ENCODE assay signal across 8 cellular contexts in the genomic region with DNA sequence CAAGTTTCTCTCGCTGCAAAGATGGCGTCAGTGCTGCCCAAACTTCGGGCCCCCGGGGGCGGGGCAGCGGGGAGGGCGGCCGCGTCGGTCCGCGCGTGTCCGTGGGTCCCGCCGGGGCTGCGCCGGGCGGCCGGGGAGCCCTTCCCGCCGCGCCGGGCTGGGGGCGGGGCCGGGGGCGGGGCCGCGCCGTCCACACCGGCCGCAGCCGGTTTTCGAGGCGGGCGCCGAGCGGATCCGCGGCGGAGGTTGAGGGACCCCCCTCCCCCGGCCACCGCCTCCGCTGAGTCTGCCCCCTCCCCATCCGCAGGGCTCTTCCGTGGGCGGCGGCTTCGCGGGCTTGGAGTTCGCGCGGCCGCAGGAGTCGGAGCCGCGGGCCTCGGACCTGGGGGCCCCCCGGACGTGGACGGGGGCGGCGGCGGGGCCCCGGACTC. TPM values are rescaled to one million over a fixed set of nuclear protein-coding genes. Genes with fewer than 3 reads are reported as not detected.
DNase-seq lines count a peak whose midpoint lies in the region; ATAC-seq, FAIRE-seq and TF ChIP-seq lines count a peak whose summit lies in the region.

No MANE protein-coding gene starts in this region.

- peak overlapping the region; percentile 70; the same call in 1 of the 2 replicates for H2AFZ ChIP-seq in K562 (ENCODE audit: low read depth, low read length)

- H3K4me3 ChIP-seq in CD8-positive, alpha-beta memory T cell (ENCODE audit: low read length), result peak overlapping the region; percentile 66
- H3K4me3 ChIP-seq in Peyer's patch, result peak overlapping the region; percentile 52 to 74 (median 66)
- peak overlapping the region; percentile 66 for H3K4me3 ChIP-seq in K562
- peak overlapping the region; percentile 63 for H3K4me3 ChIP-seq in iPS-11a (ENCODE audit: low read depth, low read length)
- peak overlapping the region; percentile 74 to 78 for H3K4me3 ChIP-seq in small intestine (ENCODE audit: low read depth in 1 of 2, low read length in 2 of 2)

- peaks cover 10 to 26% (median 11%) of the 10 kb centered on the region in 3 donors for H3K4me1 Mint-ChIP-seq in CD8-positive, alpha-beta memory T cell

- TF ChIP-seq RAD21 in K562 (CRISPR knock-in tag; conservative IDR thresholded peaks at IDR 0.05 in 1 of 2, IDR thresholded peaks at IDR 0.05 in 1 of 2), result no peak

- no peak for TF ChIP-seq EP300 in K562 (IDR thresholded peaks at IDR 0.05; ENCODE audit: low read length)

- H3K36me3 Mint-ChIP-seq in CD8-positive, alpha-beta memory T cell, result peaks cover 0 to 28% (median 0%) of the 10 kb centered on the region in 3 donors

- peak overlapping the region; percentile 84 for H3K4me2 ChIP-seq in K562 (ENCODE audit: insufficient read depth, low read length)

- no peaks in the 10 kb centered on the region for H3K9me3 Mint-ChIP-seq in CD8-positive, alpha-beta memory T cell

- intact Hi-C loops in K562 (cut with micrococcal nuclease), result no loop called here

- no peak overlapping the region for H3K4me3 Mint-ChIP-seq in CD8-positive, alpha-beta memory T cell

- CTCF ChIA-PET in CD8-positive, alpha-beta memory T cell (lab: Charles Lee), result interaction anchor here (1.1 to 2.4 kb wide), 4 partner anchors 11 to 46 kb away, joined by 3 to 21 read pairs (median 8); a partner anchor contains a TSS
- CTCF ChIA-PET in K562 (lab: Yijun Ruan, JAX; ENCODE audit: low intra/inter-chr PET ratio), result no interaction called here

- H3K79me2 ChIP-seq in K562 (ENCODE audit: control insufficient read depth, insufficient read depth, low read length), result peaks cover 16% of the 10 kb centered on the region

- WGBS in K562 (ENCODE audit: insufficient coverage, low coverage, missing lambda C conversion rate), result 7% methylated on average over 3 of the region's 65 CpGs
- WGBS in small intestine, 3 donors, result 0 to 1% (median 0%) methylated on average over 19 to 65 of the region's 65 CpGs

- POLR2A ChIA-PET in CD8-positive, alpha-beta memory T cell (lab: Charles Lee), result interaction anchor here (0.5 to 1.7 kb wide), 7 partner anchors 11 to 125 kb away, joined by 3 to 16 read pairs (median 4); a partner anchor contains a TSS
- POLR2A ChIA-PET in K562 (lab: Yijun Ruan, JAX), result interaction anchor here (0.8 to 1.9 kb wide), 3 partner anchors 10 to 18 kb away, joined by 3 to 5 read pairs (median 5); no protein-coding TSS in a partner anchor

- peak overlapping the region; percentile 38 for H3K27ac ChIP-seq in CD8-positive, alpha-beta memory T cell (ENCODE audit: low read depth, low read length)
- H3K27ac ChIP-seq in Peyer's patch, result peak overlapping the region; percentile 76 to 86 (median 83)
- H3K27ac ChIP-seq in K562 (ENCODE audit: extremely low read depth, low read depth, low read length), result peak overlapping the region; percentile 82
- peak overlapping the region; percentile 67 to 82 for H3K27ac ChIP-seq in small intestine (ENCODE audit: low read depth in 1 of 2, low read length in 1 of 2)

- no TSS peak for BruUV-seq in K562 (replicated peaks; lab: Mats Ljungman, UMichigan)

- TF ChIP-seq POLR2A in Peyer's patch (IDR thresholded peaks at IDR 0.05) (no peak), K562 (conservative IDR thresholded peaks at IDR 0.05) (no peak)

- peak; percentile 48 to 76 (median 58) for DNase-seq in CD8-positive, alpha-beta memory T cell
- peak; percentile 18 for DNase-seq in HCEC 1CT
- peak; percentile 42 to 68 (median 67) for DNase-seq in Peyer's patch
- DNase-seq in K562 (ENCODE audit: extremely low read depth in 1 of 4, low spot score in 3 of 4), result peak; percentile 76 to 83 (median 82)
- peak; percentile 14 for DNase-seq in small intestine
- no peak for DNase-seq in ureter (ENCODE audit: low spot score)

- H3K9ac ChIP-seq in K562 (ENCODE audit: insufficient read depth in 1 of 2, low read depth in 2 of 2, low read length in 2 of 2), result peak overlapping the region; percentile 82 to 96

- H3K9me1 ChIP-seq in K562 (ENCODE audit: control insufficient read depth, insufficient read depth, low read length), result no peaks in the 10 kb centered on the region

- H3K27ac Mint-ChIP-seq in CD8-positive, alpha-beta memory T cell, result peak overlapping the region in 1 of 8 donors; percentile 36

- H3K36me3 ChIP-seq in CD8-positive, alpha-beta memory T cell (ENCODE audit: insufficient read depth, low read length), result peaks cover 11% of the 10 kb centered on the region
- H3K36me3 ChIP-seq in Peyer's patch (peaks cover 0 to 32% (median 0%) of the 10 kb centered on the region in 3 donors), K562 (ENCODE audit: control insufficient read depth, insufficient read depth, low read length) (peaks cover 51% of the 10 kb centered on the region; the same call in 1 of the 3 replicates), small intestine (ENCODE audit: control insufficient read depth in 2 of 2, insufficient read depth in 2 of 2, low read length in 2 of 2) (peaks cover 3 to 4% of the 10 kb centered on the region in 2 donors)

- H4K20me1 ChIP-seq in K562 (replicated peaks; ENCODE audit: control insufficient read depth, insufficient read depth, low read length), result no peaks in the 10 kb centered on the region; the same call in 1 of the 2 replicates

- ATAC-seq in K562, result peak; percentile 40
- ATAC-seq in HG02981 (IDR thresholded peaks at IDR 0.05; ENCODE audit: unreplicated experiment), result no peak

- H3K27me3 ChIP-seq in CD8-positive, alpha-beta memory T cell (ENCODE audit: insufficient read depth, low read length, poor library complexity, severe bottlenecking), result no peaks in the 10 kb centered on the region
- H3K27me3 ChIP-seq in Peyer's patch, result no peaks in the 10 kb centered on the region
- H3K27me3 ChIP-seq in K562 (ENCODE audit: control insufficient read depth in 2 of 2, insufficient read depth in 2 of 2, low read length in 2 of 2), result no peaks in the 10 kb centered on the region
- H3K27me3 ChIP-seq in small intestine (ENCODE audit: control insufficient read depth in 2 of 2, insufficient read depth in 2 of 2, low read length in 2 of 2), result no peaks in the 10 kb centered on the region

- in situ Hi-C loops in K562 (cut with MboI), result no loop called here

- TF ChIP-seq CTCF in Peyer's patch (IDR thresholded peaks at IDR 0.05), result no peak
- TF ChIP-seq CTCF in K562 (IDR thresholded peaks at IDR 0.05 in 2 of 3, conservative IDR thresholded peaks at IDR 0.05 in 1 of 3; ENCODE audit: insufficient read depth in 2 of 3, low read depth in 1 of 3, low read length in 3 of 3), result no peak

- H3K27me3 Mint-ChIP-seq in CD8-positive, alpha-beta memory T cell, result peaks cover 0 to 3% of the 10 kb centered on the region in 2 donors

- H3K4me1 ChIP-seq in CD8-positive, alpha-beta memory T cell (ENCODE audit: insufficient read depth, low read length), result peaks cover 30% of the 10 kb centered on the region
- H3K4me1 ChIP-seq in Peyer's patch, result peaks cover 0 to 53% (median 35%) of the 10 kb centered on the region in 4 donors
- H3K4me1 ChIP-seq in K562 (replicated peaks in 1 of 2; ENCODE audit: control insufficient read depth in 2 of 2, insufficient read depth in 2 of 2, low read length in 2 of 2), result peaks cover 11 to 79% of the 10 kb centered on the region in 2 experiments
- H3K4me1 ChIP-seq in small intestine (ENCODE audit: control insufficient read depth in 2 of 2, insufficient read depth in 1 of 2, low read depth in 1 of 2, low read length in 1 of 2), result peaks cover 1 to 4% of the 10 kb centered on the region in 2 donors

- FAIRE-seq in K562 (lab: Jason Lieb, UNC) (no peak), small intestine (lab: Jason Lieb, UNC) (no peak)

- no peaks in the 10 kb centered on the region for H3K9me3 ChIP-seq in CD8-positive, alpha-beta memory T cell (ENCODE audit: low read length)
- H3K9me3 ChIP-seq in Peyer's patch (no peaks in the 10 kb centered on the region), K562 (replicated peaks; ENCODE audit: control insufficient read depth, insufficient read depth, low read depth, low read length) (no peaks in the 10 kb centered on the region), small intestine (ENCODE audit: control insufficient read depth, low read depth) (no peaks in the 10 kb centered on the region)

RNA-seq across cellular contexts. Expression of a gene that starts 0.5 kb away (rescaled TPM):
- total RNA-seq in CD8-positive, alpha-beta memory T cell, result 10 to 100 TPM; 37.5 to 40.6 TPM
- 7.8 TPM for polyA plus RNA-seq in CD8-positive, alpha-beta memory T cell
- total RNA-seq in Peyer's patch (10 to 100 TPM; 34.2 to 54.5 (median 40.4) TPM), K562 (2014; rRNA removed) (62.7 and 92.2 TPM in 2 replicates), K562 (2014; rRNA removed; fragmentation: Illumina TruSeq; extraction: Trizol) (8.2 and 8.3 TPM in 2 replicates), K562 (2015; rRNA removed; fragmentation: Illumina TruSeq; extraction: Trizol) (26.5 and 28.3 TPM in 2 replicates), K562 (2021) (97.3 and 104 TPM in 2 replicates), ureter (93.6 TPM)
- 22.0 and 60.9 TPM in 2 replicates for total RNA-seq in K562 (2011; cell fraction: chromatin; rRNA removed; ENCODE audit: low replicate concordance)
- total RNA-seq in K562 (2011; cell fraction: nucleolus; rRNA removed), result 104 and 105 TPM in 2 replicates
- 35.7 and 41.6 TPM in 2 replicates for total RNA-seq in K562 (2011; cell fraction: nucleoplasm; rRNA removed)
- polyA plus RNA-seq in K562 (2011; rRNA removed) (29.5 and 48.0 TPM in 2 replicates), K562 (2014; fragmentation: Illumina TruSeq; extraction: Trizol) (10.3 and 24.9 TPM in 2 replicates), K562 (2014; fragmentation: Nextera tagmentation; extraction: Ambion mirVana) (1 to 10 TPM in 1 of 2 experiments, under 1 TPM in 1; 0.34 to 1.1 TPM), K562 (2014; rRNA removed) (62.6 and 84.4 TPM in 2 replicates), small intestine (10 to 100 TPM; 11.6 to 19.0 (median 16.2) TPM)
- polyA plus RNA-seq in K562 (2011; cell fraction: cytosol; rRNA removed), result 27.4 and 73.4 TPM in 2 replicates
- polyA plus RNA-seq in K562 (2011; cell fraction: nucleus; rRNA removed), result 238 and 316 TPM in 2 replicates
- polyA plus RNA-seq in K562 (2012), result 65.5 and 70.1 TPM in 2 replicates
- polyA minus RNA-seq in K562 (2011; rRNA and poly(A)+ RNA removed), result 1.6 and 4.4 TPM in 2 replicates
- 14.8 and 20.6 TPM in 2 replicates for polyA minus RNA-seq in K562 (2011; cell fraction: cytosol; rRNA and poly(A)+ RNA removed)
- 47.3 and 53.0 TPM in 2 replicates for polyA minus RNA-seq in K562 (2011; cell fraction: nucleus; rRNA and poly(A)+ RNA removed)

RNA-seq across cellular contexts. Expression of a gene that starts 3.6 kb away (rescaled TPM):
- 10 to 100 TPM; 18.4 to 19.6 TPM for total RNA-seq in CD8-positive, alpha-beta memory T cell
- polyA plus RNA-seq in CD8-positive, alpha-beta memory T cell, result 366 TPM
- total RNA-seq in Peyer's patch (10 to 100 TPM; 32.6 to 55.3 (median 41.0) TPM), K562 (2014; rRNA removed) (9.5 and 12.7 TPM in 2 replicates), K562 (2014; rRNA removed; fragmentation: Illumina TruSeq; extraction: Trizol) (0.11 and 0.32 TPM in 2 replicates), K562 (2015; rRNA removed; fragmentation: Illumina TruSeq; extraction: Trizol) (2.7 and 2.8 TPM in 2 replicates), K562 (2021) (9.3 and 10.2 TPM in 2 replicates), ureter (7.3 TPM)
- 6.7 and 27.9 TPM in 2 replicates for total RNA-seq in K562 (2011; cell fraction: chromatin; rRNA removed; ENCODE audit: low replicate concordance)
- 29.6 and 36.2 TPM in 2 replicates for total RNA-seq in K562 (2011; cell fraction: nucleolus; rRNA removed)
- 12.0 and 12.1 TPM in 2 replicates for total RNA-seq in K562 (2011; cell fraction: nucleoplasm; rRNA removed)
- polyA plus RNA-seq in K562 (2011; rRNA removed) (1.5 and 3.9 TPM in 2 replicates), K562 (2014; fragmentation: Illumina TruSeq; extraction: Trizol) (0.83 and 2.3 TPM in 2 replicates), K562 (2014; fragmentation: Nextera tagmentation; extraction: Ambion mirVana) (not detected), K562 (2014; rRNA removed) (17.1 and 20.2 TPM in 2 replicates), small intestine (10 to 100 TPM; 10.8 to 48.4 (median 34.4) TPM)
- polyA plus RNA-seq in K562 (2011; cell fraction: cytosol; rRNA removed), result 4.5 and 15.8 TPM in 2 replicates
- polyA plus RNA-seq in K562 (2011; cell fraction: nucleus; rRNA removed), result 37.1 and 90.0 TPM in 2 replicates
- polyA plus RNA-seq in K562 (2012), result 5.5 and 10.7 TPM in 2 replicates
- 0.06 and 0.25 TPM in 2 replicates for polyA minus RNA-seq in K562 (2011; rRNA and poly(A)+ RNA removed)
- polyA minus RNA-seq in K562 (2011; cell fraction: cytosol; rRNA and poly(A)+ RNA removed), result 1.2 and 1.5 TPM in 2 replicates
- 4.7 and 7.7 TPM in 2 replicates for polyA minus RNA-seq in K562 (2011; cell fraction: nucleus; rRNA and poly(A)+ RNA removed)

RNA-seq across cellular contexts. Expression of a gene that starts 32.2 kb away (rescaled TPM):
- total RNA-seq in CD8-positive, alpha-beta memory T cell, result 10 to 100 TPM; 29.7 to 29.9 TPM
- polyA plus RNA-seq in CD8-positive, alpha-beta memory T cell, result 77.5 TPM
- total RNA-seq in Peyer's patch (10 to 100 TPM; 48.9 to 67.7 (median 54.7) TPM), K562 (2014; rRNA removed) (19.4 and 26.6 TPM in 2 replicates), K562 (2014; rRNA removed; fragmentation: Illumina TruSeq; extraction: Trizol) (2.2 and 2.4 TPM in 2 replicates), K562 (2015; rRNA removed; fragmentation: Illumina TruSeq; extraction: Trizol) (7.9 and 8.4 TPM in 2 replicates), K562 (2021) (22.5 and 25.4 TPM in 2 replicates), ureter (29.4 TPM)
- total RNA-seq in K562 (2011; cell fraction: chromatin; rRNA removed; ENCODE audit: low replicate concordance), result 20.3 and 73.7 TPM in 2 replicates
- 43.4 and 48.4 TPM in 2 replicates for total RNA-seq in K562 (2011; cell fraction: nucleolus; rRNA removed)
- 35.6 and 47.3 TPM in 2 replicates for total RNA-seq in K562 (2011; cell fraction: nucleoplasm; rRNA removed)
- polyA plus RNA-seq in K562 (2011; rRNA removed) (7.4 and 10.7 TPM in 2 replicates), K562 (2014; fragmentation: Illumina TruSeq; extraction: Trizol) (5.6 and 10.9 TPM in 2 replicates), K562 (2014; fragmentation: Nextera tagmentation; extraction: Ambion mirVana) (under 1 TPM; 0.14 to 0.21 TPM), K562 (2014; rRNA removed) (24.1 and 27.7 TPM in 2 replicates), small intestine (10 to 100 TPM; 26.4 to 39.8 (median 34.9) TPM)
- polyA plus RNA-seq in K562 (2011; cell fraction: cytosol; rRNA removed), result 6.2 and 15.4 TPM in 2 replicates
- polyA plus RNA-seq in K562 (2011; cell fraction: nucleus; rRNA removed), result 40.8 and 67.3 TPM in 2 replicates
- polyA plus RNA-seq in K562 (2012), result 14.8 and 18.0 TPM in 2 replicates
- polyA minus RNA-seq in K562 (2011; rRNA and poly(A)+ RNA removed), result 2.7 and 4.6 TPM in 2 replicates
- polyA minus RNA-seq in K562 (2011; cell fraction: cytosol; rRNA and poly(A)+ RNA removed), result 11.6 and 12.8 TPM in 2 replicates
- 9.8 and 11.2 TPM in 2 replicates for polyA minus RNA-seq in K562 (2011; cell fraction: nucleus; rRNA and poly(A)+ RNA removed)

RNA-seq across cellular contexts. Expression of a gene that starts 32.3 kb away (rescaled TPM):
- total RNA-seq in CD8-positive, alpha-beta memory T cell, result 10 to 100 TPM; 63.7 to 72.8 TPM
- polyA plus RNA-seq in CD8-positive, alpha-beta memory T cell, result 73.9 TPM
- 10 to 100 TPM; 39.1 to 67.6 (median 46.3) TPM for total RNA-seq in Peyer's patch
- total RNA-seq in K562 (2011; cell fraction: chromatin; rRNA removed; ENCODE audit: low replicate concordance), result 98.6 and 222 TPM in 2 replicates
- total RNA-seq in K562 (2011; cell fraction: nucleolus; rRNA removed), result 116 and 124 TPM in 2 replicates
- total RNA-seq in K562 (2011; cell fraction: nucleoplasm; rRNA removed), result 75.6 and 81.5 TPM in 2 replicates
- 64.3 and 74.1 TPM in 2 replicates for total RNA-seq in K562 (2014; rRNA removed)
- 16.1 and 19.1 TPM in 2 replicates for total RNA-seq in K562 (2014; rRNA removed; fragmentation: Illumina TruSeq; extraction: Trizol)
- total RNA-seq in K562 (2015; rRNA removed; fragmentation: Illumina TruSeq; extraction: Trizol), result 37.3 and 37.7 TPM in 2 replicates
- 64.0 and 78.9 TPM in 2 replicates for total RNA-seq in K562 (2021)
- 37.5 and 39.5 TPM in 2 replicates for polyA plus RNA-seq in K562 (2011; rRNA removed)
- polyA plus RNA-seq in K562 (2011; cell fraction: cytosol; rRNA removed), result 52.0 and 57.8 TPM in 2 replicates
- 132 and 147 TPM in 2 replicates for polyA plus RNA-seq in K562 (2011; cell fraction: nucleus; rRNA removed)
- polyA plus RNA-seq in K562 (2012), result 44.1 and 48.2 TPM in 2 replicates
- 20.0 and 36.3 TPM in 2 replicates for polyA plus RNA-seq in K562 (2014; fragmentation: Illumina TruSeq; extraction: Trizol)
- polyA plus RNA-seq in K562 (2014; fragmentation: Nextera tagmentation; extraction: Ambion mirVana), result 1 to 10 TPM; 2.2 to 6.0 TPM
- 66.9 and 70.5 TPM in 2 replicates for polyA plus RNA-seq in K562 (2014; rRNA removed)
- polyA minus RNA-seq in K562 (2011; rRNA and poly(A)+ RNA removed), result 18.4 and 33.9 TPM in 2 replicates
- 14.4 and 22.2 TPM in 2 replicates for polyA minus RNA-seq in K562 (2011; cell fraction: cytosol; rRNA and poly(A)+ RNA removed)
- polyA minus RNA-seq in K562 (2011; cell fraction: nucleus; rRNA and poly(A)+ RNA removed), result 46.2 and 62.4 TPM in 2 replicates
- 10 to 100 TPM; 60.6 to 78.6 (median 61.0) TPM for polyA plus RNA-seq in small intestine
- total RNA-seq in ureter, result 69.8 TPM

RNA-seq across cellular contexts. Expression of a gene that starts 43.6 kb away (rescaled TPM):
- not detected for total RNA-seq in CD8-positive, alpha-beta memory T cell
- 0.22 TPM for polyA plus RNA-seq in CD8-positive, alpha-beta memory T cell
- total RNA-seq in Peyer's patch (1 to 10 TPM in 3 of 4 donors, not detected in 1; 2.1 to 4.2 (median 2.7) TPM), K562 (2014; rRNA removed) (0.32 and 3.8 TPM in 2 replicates), K562 (2014; rRNA removed; fragmentation: Illumina TruSeq; extraction: Trizol) (not detected in 2 replicates), K562 (2015; rRNA removed; fragmentation: Illumina TruSeq; extraction: Trizol) (0.19 TPM in 1 of 2 replicates, not detected in the other), K562 (2021) (not detected in 2 replicates), ureter (19.8 TPM)
- not detected in 2 replicates for total RNA-seq in K562 (2011; cell fraction: chromatin; rRNA removed; ENCODE audit: low replicate concordance)
- 4.9 and 6.3 TPM in 2 replicates for total RNA-seq in K562 (2011; cell fraction: nucleolus; rRNA removed)
- total RNA-seq in K562 (2011; cell fraction: nucleoplasm; rRNA removed), result not detected in 2 replicates
- polyA plus RNA-seq in K562 (2011; rRNA removed) (0.10 and 0.37 TPM in 2 replicates), K562 (2014; fragmentation: Illumina TruSeq; extraction: Trizol) (not detected in 2 replicates), K562 (2014; fragmentation: Nextera tagmentation; extraction: Ambion mirVana) (not detected), K562 (2014; rRNA removed) (3.2 and 3.5 TPM in 2 replicates), small intestine (10 to 100 TPM in 1 of 3 donors, 1 to 10 TPM in 2; 4.2 to 15.9 (median 7.3) TPM)
- polyA plus RNA-seq in K562 (2011; cell fraction: cytosol; rRNA removed), result 1.1 and 5.8 TPM in 2 replicates
- polyA plus RNA-seq in K562 (2011; cell fraction: nucleus; rRNA removed), result 1.4 and 13.8 TPM in 2 replicates
- 0.87 and 1.3 TPM in 2 replicates for polyA plus RNA-seq in K562 (2012)
- not detected in 2 replicates for polyA minus RNA-seq in K562 (2011; rRNA and poly(A)+ RNA removed)
- polyA minus RNA-seq in K562 (2011; cell fraction: cytosol; rRNA and poly(A)+ RNA removed), result not detected in 2 replicates
- 1.2 TPM in 1 of 2 replicates, not detected in the other for polyA minus RNA-seq in K562 (2011; cell fraction: nucleus; rRNA and poly(A)+ RNA removed)
